Comparison of ENCODE assay signal across 10 cellular contexts in the genomic region with DNA sequence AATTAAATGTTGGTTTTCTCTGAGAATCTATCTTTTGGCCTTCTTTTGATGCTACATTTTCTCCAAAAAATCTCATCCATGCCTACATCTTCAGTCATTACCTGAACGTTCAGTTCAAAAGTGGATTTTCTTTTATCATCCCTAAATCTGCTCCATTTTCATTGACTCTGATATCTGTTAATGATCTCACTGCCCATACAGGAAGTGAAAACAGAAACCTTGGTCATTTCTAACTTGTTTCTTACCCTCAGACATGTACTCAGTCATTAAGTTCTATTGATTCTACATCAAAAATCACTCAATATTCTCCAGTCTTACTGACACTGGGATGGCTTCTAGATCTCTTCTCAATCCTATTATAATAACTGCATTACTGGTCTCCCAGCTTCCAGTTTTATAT. TPM values are rescaled to one million over a fixed set of nuclear protein-coding genes. Genes with fewer than 3 reads are reported as not detected.
DNase-seq lines count a peak whose midpoint lies in the region; ATAC-seq and TF ChIP-seq lines count a peak whose summit lies in the region.
"Had no signal": no experiment of that assay in that cellular context is flagged by ENCODE, and none has a peak within 500 bp of the region (broad histone marks: within the 10 kb centered on the region; RNA-seq: fewer than 3 reads in every experiment).

No MANE protein-coding gene starts in this region.

- no peak for TF ChIP-seq CTCF in prostate gland (IDR thresholded peaks at IDR 0.05)

- peaks cover 0 to 5% (median 0%) of the 10 kb centered on the region in 7 donors for H3K9me3 Mint-ChIP-seq in CD4-positive, CD25-positive, alpha-beta regulatory T cell
- H3K9me3 Mint-ChIP-seq: IgD-negative memory B cell had no signal

- no peaks in the 10 kb centered on the region for H3K27me3 Mint-ChIP-seq in CD4-positive, CD25-positive, alpha-beta regulatory T cell
- no peaks in the 10 kb centered on the region for H3K27me3 Mint-ChIP-seq in T-helper 17 cell
- H3K27me3 Mint-ChIP-seq: IgD-negative memory B cell had no signal

- intact Hi-C loops in prostate gland (cut with DNase I) (no loop called here), right cardiac atrium (cut with DNase I) (no loop called here)

- no peak for DNase-seq in CD4-positive, CD25-positive, alpha-beta regulatory T cell
- DNase-seq in T-helper 17 cell (no peak), prostate gland (ENCODE audit: low spot score) (no peak), DMS 273 treated with DMSO at 0.1 percent for 48 hours (lab: John Stamatoyannopoulos, UW) (no peak), right cardiac atrium (no peak)
- DNase-seq in activated naive CD4-positive, alpha-beta T cell treated with anti-CD3 and anti-CD28 coated beads, Interleukin-2, amount 50 U/mL, for 16 hours: no peak
- DNase-seq: activated CD8-positive, alpha-beta memory T cell treated with anti-CD3 and anti-CD28 coated beads, Interleukin-2, amount 50 U/mL, for 4 hours had no signal

- ATAC-seq in CD4-positive, CD25-positive, alpha-beta regulatory T cell (ENCODE audit: low read depth in 2 of 2): no peak
- peak; percentile 88 for ATAC-seq in GM19372 (IDR thresholded peaks at IDR 0.05; ENCODE audit: low read depth, unreplicated experiment)
- peak; percentile 99 for ATAC-seq in HG02938 (IDR thresholded peaks at IDR 0.05; ENCODE audit: unreplicated experiment)
- no peak for ATAC-seq in T-helper 17 cell
- no peak for ATAC-seq in right cardiac atrium

- peaks cover 19% of the 10 kb centered on the region for H3K36me3 Mint-ChIP-seq in CD4-positive, CD25-positive, alpha-beta regulatory T cell
- H3K36me3 Mint-ChIP-seq in T-helper 17 cell (ENCODE audit: low read depth): peaks cover 2% of the 10 kb centered on the region

- H3K9me3 ChIP-seq in CD4-positive, CD25-positive, alpha-beta regulatory T cell (ENCODE audit: control insufficient read depth in 2 of 2, low read length in 2 of 2): no peaks in the 10 kb centered on the region
- H3K9me3 ChIP-seq in T-helper 17 cell (ENCODE audit: control insufficient read depth, low read length, poor library complexity, severe bottlenecking) (no peaks in the 10 kb centered on the region), prostate gland (no peaks in the 10 kb centered on the region), right cardiac atrium (ENCODE audit: control insufficient read depth, low read length) (no peaks in the 10 kb centered on the region)

- WGBS in prostate gland: 58% methylated on average over 1 of the region's 1 CpG
- 94% methylated on average over 1 of the region's 1 CpG for WGBS in right cardiac atrium

- peak overlapping the region; percentile 1 for H3K4me3 ChIP-seq in CD4-positive, CD25-positive, alpha-beta regulatory T cell (ENCODE audit: low read depth, low read length)
- H3K4me3 ChIP-seq in prostate gland: no peak overlapping the region
- H3K4me3 ChIP-seq in right cardiac atrium (ENCODE audit: low read length): no peak overlapping the region

- H3K36me3 ChIP-seq in CD4-positive, CD25-positive, alpha-beta regulatory T cell (ENCODE audit: control insufficient read depth, insufficient read depth, low read length): peaks cover 3% of the 10 kb centered on the region
- no peaks in the 10 kb centered on the region for H3K36me3 ChIP-seq in prostate gland

- H3K4me1 ChIP-seq in CD4-positive, CD25-positive, alpha-beta regulatory T cell (ENCODE audit: control insufficient read depth, insufficient read depth, low read length, poor library complexity, severe bottlenecking): peaks cover 52% of the 10 kb centered on the region
- H3K4me1 ChIP-seq in prostate gland (replicated peaks): no peaks in the 10 kb centered on the region
- no peaks in the 10 kb centered on the region for H3K4me1 ChIP-seq in right cardiac atrium (ENCODE audit: control insufficient read depth, insufficient read depth, low read length)

- peak overlapping the region in 3 of 4 donors; percentile 26 to 50 (median 36) for H3K4me3 Mint-ChIP-seq in CD4-positive, CD25-positive, alpha-beta regulatory T cell
- H3K4me3 Mint-ChIP-seq in T-helper 17 cell: no peak overlapping the region

- no peak overlapping the region for H3K27ac ChIP-seq in CD4-positive, CD25-positive, alpha-beta regulatory T cell (ENCODE audit: insufficient read depth, low read length, poor library complexity, severe bottlenecking)
- H3K27ac ChIP-seq in prostate gland (no peak overlapping the region), right cardiac atrium (ENCODE audit: low read length) (no peak overlapping the region)

- peaks cover 61 to 86% (median 75%) of the 10 kb centered on the region in 4 donors for H3K4me1 Mint-ChIP-seq in CD4-positive, CD25-positive, alpha-beta regulatory T cell
- peaks cover 51% of the 10 kb centered on the region for H3K4me1 Mint-ChIP-seq in T-helper 17 cell

- no peaks in the 10 kb centered on the region for H3K27me3 ChIP-seq in CD4-positive, CD25-positive, alpha-beta regulatory T cell (ENCODE audit: control insufficient read depth, insufficient read depth, low read length)
- H3K27me3 ChIP-seq in prostate gland (replicated peaks; ENCODE audit: insufficient read depth): no peaks in the 10 kb centered on the region
- no peaks in the 10 kb centered on the region for H3K27me3 ChIP-seq in right cardiac atrium (ENCODE audit: control insufficient read depth, insufficient read depth)

- peak overlapping the region in 1 of 3 donors; percentile 12 for H3K27ac Mint-ChIP-seq in CD4-positive, CD25-positive, alpha-beta regulatory T cell
- peak overlapping the region; percentile 83 for H3K27ac Mint-ChIP-seq in T-helper 17 cell

- no peak for TF ChIP-seq POLR2A in prostate gland (IDR thresholded peaks at IDR 0.05)

RNA-seq across cellular contexts. Expression of a gene that starts 22.7 kb away (rescaled TPM):
- total RNA-seq in CD4-positive, CD25-positive, alpha-beta regulatory T cell: 74.0 TPM
- polyA plus RNA-seq in CD4-positive, CD25-positive, alpha-beta regulatory T cell: 10 to 100 TPM; 83.2 to 99.5 (median 93.4) TPM
- total RNA-seq in T-helper 17 cell (10 to 100 TPM; 72.8 to 77.6 TPM), prostate gland (10 to 100 TPM; 24.7 to 29.3 TPM), right cardiac atrium (10 to 100 TPM; 49.6 to 53.5 (median 51.3) TPM)
- 21.0 TPM for polyA plus RNA-seq in right cardiac atrium

Comparison
In these comparisons a context has a peak if more than half of its experiments do, and no peak if none do; other contexts are left out.
1. ATAC-seq: peak in GM19372 (single experiment) and HG02938 (single experiment); none in CD4-positive, CD25-positive, alpha-beta regulatory T cell (0 of 2), T-helper 17 cell (single experiment) and right cardiac atrium (0 of 2).